10 cellular contexts compared by ENCODE assay signal in the genomic region with DNA sequence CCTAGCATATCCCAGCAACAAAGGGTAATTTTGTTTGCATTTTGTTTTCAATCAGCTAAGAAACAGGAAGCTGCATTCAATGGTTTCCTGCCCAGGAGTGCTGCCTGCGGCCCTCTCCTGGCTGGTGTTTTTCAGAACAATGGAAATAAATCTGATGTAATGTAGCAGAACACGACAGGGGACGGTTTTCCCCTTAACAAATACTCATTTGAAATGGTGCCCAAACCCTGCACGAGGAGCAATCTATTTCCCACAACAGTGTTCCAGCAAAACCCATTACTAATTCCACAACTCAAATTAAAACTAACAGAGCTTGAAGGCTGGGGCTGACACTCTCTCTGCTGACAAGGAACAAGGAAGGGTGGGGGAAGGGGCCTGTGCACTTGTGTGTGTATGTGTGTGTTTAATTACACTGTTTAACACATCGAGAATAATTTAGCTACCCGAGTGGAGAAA. TPM values are rescaled to one million over a fixed set of nuclear protein-coding genes. Genes with fewer than 3 reads are reported as not detected.
A peak's percentile ranks its signal among the peaks of the same experiment; 100 is the strongest.
DNase-seq lines count a peak whose midpoint lies in the region; ATAC-seq and TF ChIP-seq lines count a peak whose summit lies in the region.
"Had no signal": no experiment of that assay in that cellular context is flagged by ENCODE, and none has a peak within 500 bp of the region (broad histone marks: within the 10 kb centered on the region; RNA-seq: fewer than 3 reads in every experiment).

No MANE protein-coding gene starts in this region.

- peaks cover 12% of the 10 kb centered on the region for H3K4me1 Mint-ChIP-seq in activated CD4-positive, alpha-beta T cell treated with anti-CD3 and anti-CD28 coated beads, Interleukin-2, amount 10 ng/mL, durations not matched to agents 7 days and 5 days

- H3K9me3 Mint-ChIP-seq in activated CD4-positive, alpha-beta T cell treated with anti-CD3 and anti-CD28 coated beads, Interleukin-2, amount 10 ng/mL, durations not matched to agents 7 days and 5 days, result no peaks in the 10 kb centered on the region

- intact Hi-C loops in posterior cingulate gyrus (cut with DNase I), result no loop called here

- no peak for ATAC-seq in GM18907 (IDR thresholded peaks at IDR 0.05; ENCODE audit: unreplicated experiment)

- CTCF ChIA-PET in activated CD4-positive, alpha-beta T cell treated with anti-CD3 and anti-CD28 coated beads, Interleukin-2, amount 10 ng/mL, durations not matched to agents 7 days and 5 days (lab: Charles Lee), result interaction anchor here (2.3 kb wide), 1 partner anchor 87 kb away, joined by 9 read pairs; no protein-coding TSS in a partner anchor

- DNase-seq in activated CD4-positive, alpha-beta T cell treated with anti-CD3 and anti-CD28 coated beads, Interleukin-2, amount 10 ng/mL, durations not matched to agents 7 days and 5 days, result no peak
- DNase-seq in activated CD4-positive, alpha-beta T cell treated with anti-CD3 and anti-CD28 coated beads for 4 hours, result no peak
- DNase-seq in NCI-H146 (lab: John Stamatoyannopoulos, UW), result peak; percentile 63
- peak; percentile 81 for DNase-seq in epithelial cell of proximal tubule (ENCODE audit: low read depth)
- DNase-seq in retina, result peak; percentile 38
- DNase-seq in cerebellar nuclear complex (lab: John Stamatoyannopoulos, UW), result no peak
- no peak for DNase-seq in posterior cingulate gyrus
- DNase-seq: heart left ventricle had no signal

- peak overlapping the region; percentile 74 for H3K27ac Mint-ChIP-seq in activated CD4-positive, alpha-beta T cell treated with anti-CD3 and anti-CD28 coated beads, Interleukin-2, amount 10 ng/mL, durations not matched to agents 7 days and 5 days

- no peaks in the 10 kb centered on the region for H3K36me3 Mint-ChIP-seq in activated CD4-positive, alpha-beta T cell treated with anti-CD3 and anti-CD28 coated beads, Interleukin-2, amount 10 ng/mL, durations not matched to agents 7 days and 5 days (ENCODE audit: low read depth)

- TF ChIP-seq CTCF in epithelial cell of proximal tubule (conservative IDR thresholded peaks at IDR 0.05; ENCODE audit: low read depth, low read length), result peak; percentile 5

- POLR2A ChIA-PET in activated CD4-positive, alpha-beta T cell treated with anti-CD3 and anti-CD28 coated beads, Interleukin-2, amount 10 ng/mL, durations not matched to agents 7 days and 5 days (lab: Charles Lee), result interaction anchor here (0.6 kb wide), 1 partner anchor 538 kb away, joined by 3 read pairs; no protein-coding TSS in a partner anchor

- H3K4me3 Mint-ChIP-seq in activated CD4-positive, alpha-beta T cell treated with anti-CD3 and anti-CD28 coated beads, Interleukin-2, amount 10 ng/mL, durations not matched to agents 7 days and 5 days, result no peak overlapping the region

- peaks cover 11% of the 10 kb centered on the region for H3K27me3 Mint-ChIP-seq in activated CD4-positive, alpha-beta T cell treated with anti-CD3 and anti-CD28 coated beads, Interleukin-2, amount 10 ng/mL, durations not matched to agents 7 days and 5 days

- no peak overlapping the region for H3K4me3 ChIP-seq in epithelial cell of proximal tubule (ENCODE audit: low read depth, low read length)
- H3K4me3 ChIP-seq: heart left ventricle, skin epidermis had no signal

RNA-seq across cellular contexts. Expression of a gene that starts 8.7 kb away (rescaled TPM):
- total RNA-seq in activated CD4-positive, alpha-beta T cell treated with anti-CD3 and anti-CD28 coated beads, Interleukin-2, amount 10 ng/mL, durations not matched to agents 7 days and 5 days, result not detected
- total RNA-seq in epithelial cell of proximal tubule, result 0.07 and 0.63 TPM in 2 replicates
- total RNA-seq: heart left ventricle had no signal

Comparison
In these comparisons a context has a peak if more than half of its experiments do, and no peak if none do; other contexts are left out.
1. DNase-seq: peak in NCI-H146 (single experiment), epithelial cell of proximal tubule (single experiment) and retina (single experiment); none in activated CD4-positive, alpha-beta T cell treated with anti-CD3 and anti-CD28 coated beads, Interleukin-2, amount 10 ng/mL, durations not matched to agents 7 days and 5 days (single experiment), activated CD4-positive, alpha-beta T cell treated with anti-CD3 and anti-CD28 coated beads for 4 hours (0 of 2), cerebellar nuclear complex (0 of 2) and posterior cingulate gyrus (0 of 10).